Comparison of ENCODE assay signal across 9 cellular contexts in genomic region chr20:23419995-23420901, GRCh38. TPM values are rescaled to one million over a fixed set of nuclear protein-coding genes. Genes with fewer than 3 reads are reported as not detected.
DNase-seq lines count a peak whose midpoint lies in the region; ATAC-seq and TF ChIP-seq lines count a peak whose summit lies in the region.
"Had no signal": no experiment of that assay in that cellular context is flagged by ENCODE, and none has a peak within 500 bp of the region (broad histone marks: within the 10 kb centered on the region; RNA-seq: fewer than 3 reads in every experiment).

No MANE protein-coding gene starts in this region.

- peaks cover under 1 to 9% of the 10 kb centered on the region in 2 experiments; a peak in 2 of 5 replicates for H3K9me3 Mint-ChIP-seq in H9

- no peaks in the 10 kb centered on the region for H3K27me3 ChIP-seq in H9 (ENCODE audit: insufficient read depth, low read length)
- no peaks in the 10 kb centered on the region for H3K27me3 ChIP-seq in esophagus (ENCODE audit: control insufficient read depth in 1 of 2, insufficient read depth in 2 of 2, low read length in 2 of 2)

- TF ChIP-seq CTCF in H9 (conservative IDR thresholded peaks at IDR 0.05): no peak

- no peak overlapping the region for H2BK120ac ChIP-seq in H9 (ENCODE audit: low read depth, low read length, poor library complexity, severe bottlenecking)

- H4K91ac ChIP-seq in H9 (ENCODE audit: insufficient read length, low read depth, low read length): no peak overlapping the region

- H2AK5ac ChIP-seq in H9 (ENCODE audit: insufficient read length, low read length): no peak overlapping the region

- H3K36me3 Mint-ChIP-seq in H9 (ENCODE audit: insufficient read depth in 1 of 3, low read depth in 3 of 3): peaks cover 0 to 8% (median 7%) of the 10 kb centered on the region in 3 experiments; a peak in 5 of 7 replicates

- H3K23me2 ChIP-seq in H9 (ENCODE audit: insufficient read length, low read depth, low read length, poor library complexity, severe bottlenecking): peaks cover 8% of the 10 kb centered on the region

- H2BK12ac ChIP-seq in H9 (ENCODE audit: insufficient read length, low read depth, low read length): no peak overlapping the region

- H2BK20ac ChIP-seq in H9 (ENCODE audit: low read depth, low read length, poor library complexity, severe bottlenecking): no peak overlapping the region

- peaks cover 22 to 24% of the 10 kb centered on the region in 2 experiments for H3K4me1 Mint-ChIP-seq in H9

- H3K79me2 ChIP-seq in H9 (ENCODE audit: insufficient read depth, low read length): peaks cover 6% of the 10 kb centered on the region; the same call in 1 of the 2 replicates

- H3K4ac ChIP-seq in H9 (ENCODE audit: low read depth, low read length): no peak overlapping the region

- no peaks in the 10 kb centered on the region for H3K4me1 ChIP-seq in H9 (ENCODE audit: insufficient read depth, low read length)
- H3K4me1 ChIP-seq in esophagus (ENCODE audit: control insufficient read depth in 2 of 2, insufficient read depth in 2 of 2, low read length in 1 of 2): no peaks in the 10 kb centered on the region

- ATAC-seq in GM18517 (IDR thresholded peaks at IDR 0.05; ENCODE audit: unreplicated experiment): no peak

- no peak overlapping the region for H4K5ac ChIP-seq in H9 (ENCODE audit: insufficient read length, low read depth, low read length)

- peak overlapping the region; percentile 75 to 98 for H3K4me3 ChIP-seq in esophagus (ENCODE audit: low read depth in 1 of 2, low read length in 2 of 2)

- no CpG with 5 or more reads among the region's 58 CpGs for WGBS in H9 (ENCODE audit: extremely low coverage, insufficient read length, low lambda C conversion rate)
- WGBS in esophagus, 2 donors: 0 to 1% methylated on average over 55 to 58 of the region's 58 CpGs

- H3K36me3 ChIP-seq in esophagus (ENCODE audit: control insufficient read depth in 2 of 2, insufficient read depth in 2 of 2, low read length in 1 of 2): no peaks in the 10 kb centered on the region

- no peak overlapping the region for H3K23ac ChIP-seq in H9 (ENCODE audit: insufficient read length, low read depth, low read length)

- H3K4me3 Mint-ChIP-seq in H9: peak overlapping the region; percentile 80 to 93

- peak overlapping the region; percentile 33 for H3K9ac ChIP-seq in H9 (ENCODE audit: extremely low read depth, insufficient read length, low read length)

- H3K9me3 ChIP-seq in H9 (ENCODE audit: control insufficient read depth, low read depth, low read length): no peaks in the 10 kb centered on the region
- H3K9me3 ChIP-seq in esophagus (ENCODE audit: control insufficient read depth in 2 of 2, insufficient read depth in 1 of 2, low read depth in 1 of 2, low read length in 1 of 2): no peaks in the 10 kb centered on the region

- H3K27me3 Mint-ChIP-seq in H9 (ENCODE audit: low read depth): peaks cover 3% of the 10 kb centered on the region

- no peak overlapping the region for H2BK5ac ChIP-seq in H9 (ENCODE audit: insufficient read length, low read length)

- no peak overlapping the region for H4K8ac ChIP-seq in H9 (replicated peaks; ENCODE audit: insufficient read length, low read depth, low read length)

- H2BK15ac ChIP-seq in H9 (ENCODE audit: low read depth, low read length): no peak overlapping the region

- no peak overlapping the region for H3K18ac ChIP-seq in H9 (ENCODE audit: insufficient read length, low read depth, low read length)

- no peak overlapping the region for H3K27ac ChIP-seq in H9 (ENCODE audit: insufficient read length, low read depth, low read length)
- H3K27ac ChIP-seq in esophagus (ENCODE audit: low read depth in 2 of 2, low read length in 1 of 2): peak overlapping the region; percentile 88 to 92

- H4K20me1 ChIP-seq in H9 (ENCODE audit: control insufficient read depth, insufficient read depth, insufficient read length): no peaks in the 10 kb centered on the region

- H3K14ac ChIP-seq in H9 (ENCODE audit: insufficient read depth, low read length): 0 out of 2 replicates have a peak overlapping the region, but pooled peaks have one; percentile 8

- peak overlapping the region in 2 of 3 experiments; percentile 61 to 62; a peak in 1 of 7 replicates for H3K27ac Mint-ChIP-seq in H9

- H3K56ac ChIP-seq in H9 (ENCODE audit: insufficient read length, low read depth, low read length): no peak overlapping the region

- H3K4me2 ChIP-seq in H9 (ENCODE audit: insufficient read depth, insufficient read length, low read length): peak overlapping the region; percentile 83

- DNase-seq in DMS153 (lab: John Stamatoyannopoulos, UW) (peak; percentile 21), H9 (no peak), NCI-H82 (lab: John Stamatoyannopoulos, UW) (peak; percentile 65), activated T-cell treated with anti-CD3 and anti-CD28 coated beads for 48 hours (ENCODE audit: low read depth) (peak; percentile 41), myocyte (ENCODE audit: low read depth) (peak; percentile 36), stromal cell of bone marrow (ENCODE audit: low read depth) (peak; percentile 62)

- no peak overlapping the region for H2AFZ ChIP-seq in H9 (ENCODE audit: low read length)

- H3T11ph ChIP-seq in H9 (ENCODE audit: low read length): no peak overlapping the region

- peaks cover 5% of the 10 kb centered on the region for H3K79me1 ChIP-seq in H9 (ENCODE audit: insufficient read depth, low read depth, low read length, poor library complexity, severe bottlenecking)

RNA-seq across cellular contexts. Expression of gene NAPB, which starts 1.0 kb away (rescaled TPM):
- 10.4 and 11.3 TPM in 2 replicates for total RNA-seq in H9 (2021)
- 1 to 10 TPM; 3.4 to 4.7 TPM for polyA plus RNA-seq in esophagus
- 12.8 and 14.2 TPM in 2 replicates for total RNA-seq in myocyte
- 10.3 TPM for polyA plus RNA-seq in myocyte (2012)

RNA-seq across cellular contexts. Expression of gene CSTL1, which starts 19.2 kb away (rescaled TPM):
- not detected in 2 replicates for total RNA-seq in H9 (2021)
- polyA plus RNA-seq in esophagus: under 1 TPM in 1 of 2 donors, not detected in 1; 0.15 TPM
- total RNA-seq in myocyte: not detected in 2 replicates
- not detected for polyA plus RNA-seq in myocyte (2012)
- total RNA-seq: T-helper 2 cell treated with Interferon-gamma antibody and Interleukin-4, amounts not matched to agents 100 ng/mL and 5 ng/mL, for 36 hours had no signal

RNA-seq across cellular contexts. Expression of gene CST11, which starts 32.4 kb away (rescaled TPM):
- total RNA-seq in H9 (2021) (not detected in 2 replicates), myocyte (not detected in 2 replicates)
- polyA plus RNA-seq in esophagus: under 1 TPM; 0.12 to 0.26 TPM
- not detected for polyA plus RNA-seq in myocyte (2012)
- total RNA-seq: T-helper 2 cell treated with Interferon-gamma antibody and Interleukin-4, amounts not matched to agents 100 ng/mL and 5 ng/mL, for 36 hours had no signal

RNA-seq across cellular contexts. Expression of gene GZF1, which starts 58.3 kb away (rescaled TPM):
- total RNA-seq in H9 (2021): 13.0 and 17.0 TPM in 2 replicates
- polyA plus RNA-seq in esophagus: 1 to 10 TPM; 3.2 to 3.6 TPM
- total RNA-seq in myocyte: 20.6 and 27.8 TPM in 2 replicates
- 12.7 TPM for polyA plus RNA-seq in myocyte (2012)
